10 cellular contexts compared by ENCODE assay signal in genomic region chr22:42646569-42647525, GRCh38. TPM values are rescaled to one million over a fixed set of nuclear protein-coding genes. Genes with fewer than 3 reads are reported as not detected.
DNase-seq lines count a peak whose midpoint lies in the region; ATAC-seq and TF ChIP-seq lines count a peak whose summit lies in the region.
"Had no signal": no experiment of that assay in that cellular context is flagged by ENCODE, and none has a peak within 500 bp of the region (broad histone marks: within the 10 kb centered on the region; RNA-seq: fewer than 3 reads in every experiment).

No MANE protein-coding gene starts in this region.

- no peaks in the 10 kb centered on the region for H3K36me3 ChIP-seq in BLaER1 treated with 17β-estradiol and CSF1 and Interleukin-3, amounts not matched to agents 10 nM and 100 nM
- H3K36me3 ChIP-seq in esophagus (ENCODE audit: control insufficient read depth in 2 of 2, insufficient read depth in 2 of 2, low read length in 1 of 2) (no peaks in the 10 kb centered on the region), neural cell (ENCODE audit: insufficient read depth, low read length) (no peaks in the 10 kb centered on the region)
- H3K36me3 ChIP-seq: neutrophil had no signal

- H3K9me2 ChIP-seq in neural cell (ENCODE audit: insufficient read depth, low read length): no peaks in the 10 kb centered on the region

- H4K20me1 ChIP-seq in BLaER1 treated with 17β-estradiol and CSF1 and Interleukin-3, amounts not matched to agents 10 nM and 100 nM: peaks cover 61 to 71% (median 70%) of the 10 kb centered on the region in 11 experiments; a peak in 21 of 22 replicates
- no peaks in the 10 kb centered on the region for H4K20me1 ChIP-seq in neural cell (ENCODE audit: insufficient read depth)

- no peaks in the 10 kb centered on the region for H3F3A ChIP-seq in neural cell (ENCODE audit: insufficient read depth, low read length, poor library complexity, severe bottlenecking)

- DNase-seq in NCI-H69 (lab: John Stamatoyannopoulos, UW): peak; percentile 58
- no peak for DNase-seq in T1000 (lab: John Stamatoyannopoulos, UW)
- no peak for DNase-seq in HCEC 1CT
- DNase-seq: activated CD4-positive, alpha-beta T cell treated with anti-CD3 and anti-CD28 coated beads, Interleukin-2, amount 50 U/mL, for 48 hours had no signal

- H2AFZ ChIP-seq in neural cell (ENCODE audit: low read depth, low read length): no peak overlapping the region

- H3K27me3 ChIP-seq in BLaER1 treated with 17β-estradiol and CSF1 and Interleukin-3, amounts not matched to agents 10 nM and 100 nM: no peaks in the 10 kb centered on the region
- no peaks in the 10 kb centered on the region for H3K27me3 ChIP-seq in esophagus (ENCODE audit: control insufficient read depth in 1 of 2, insufficient read depth in 2 of 2, low read length in 2 of 2)
- H3K27me3 ChIP-seq in neural cell (ENCODE audit: insufficient read depth, low read depth, low read length): no peaks in the 10 kb centered on the region
- H3K27me3 ChIP-seq: neutrophil had no signal

- H3K4me1 ChIP-seq in BLaER1 treated with 17β-estradiol and CSF1 and Interleukin-3, amounts not matched to agents 10 nM and 100 nM: peaks cover 66 to 74% (median 70%) of the 10 kb centered on the region in 10 experiments
- peaks cover 18 to 45% of the 10 kb centered on the region in 2 donors for H3K4me1 ChIP-seq in esophagus (ENCODE audit: control insufficient read depth in 2 of 2, insufficient read depth in 2 of 2, low read length in 1 of 2)

- H3K27ac ChIP-seq in BLaER1 treated with 17β-estradiol and CSF1 and Interleukin-3, amounts not matched to agents 10 nM and 100 nM: peak overlapping the region in 10 of 11 experiments; percentile 4 to 66 (median 41); a peak in 12 of 22 replicates
- H3K27ac ChIP-seq in esophagus (ENCODE audit: low read depth in 2 of 2, low read length in 1 of 2) (peak overlapping the region; percentile 86 to 88), neural cell (ENCODE audit: low read length) (no peak overlapping the region)
- H3K27ac ChIP-seq: neutrophil had no signal

- TF ChIP-seq CTCF in neural cell (IDR thresholded peaks at IDR 0.05; ENCODE audit: poor library complexity, severe bottlenecking): no peak

- no peak for TF ChIP-seq RAD21 in neural cell (conservative IDR thresholded peaks at IDR 0.05)

- ATAC-seq in GM19035 (IDR thresholded peaks at IDR 0.05; ENCODE audit: unreplicated experiment): no peak
- no peak for ATAC-seq in HG03521 (IDR thresholded peaks at IDR 0.05; ENCODE audit: unreplicated experiment)

- peaks cover 26% of the 10 kb centered on the region for H3K79me2 ChIP-seq in neural cell (replicated peaks; ENCODE audit: insufficient read depth, low read length)

- peak overlapping the region; percentile 17 to 50 (median 34); a peak in 12 of 20 replicates for H3K4me3 ChIP-seq in BLaER1 treated with 17β-estradiol and CSF1 and Interleukin-3, amounts not matched to agents 10 nM and 100 nM
- peak overlapping the region; percentile 17 to 22 for H3K4me3 ChIP-seq in esophagus (ENCODE audit: low read depth in 1 of 2, low read length in 2 of 2)
- H3K4me3 ChIP-seq in neural cell (ENCODE audit: low read length): peak overlapping the region; percentile 15

- 25 to 33% methylated on average over 16 of the region's 16 CpGs for WGBS in esophagus, 2 donors

- no peaks in the 10 kb centered on the region for H3K9me3 ChIP-seq in BLaER1 treated with 17β-estradiol and CSF1 and Interleukin-3, amounts not matched to agents 10 nM and 100 nM (replicated peaks in 1 of 11)
- no peaks in the 10 kb centered on the region for H3K9me3 ChIP-seq in esophagus (ENCODE audit: control insufficient read depth in 2 of 2, insufficient read depth in 1 of 2, low read depth in 1 of 2, low read length in 1 of 2)
- no peaks in the 10 kb centered on the region for H3K9me3 ChIP-seq in neural cell (ENCODE audit: low read length)
- H3K9me3 ChIP-seq: neutrophil had no signal

- H3K9ac ChIP-seq in BLaER1 treated with 17β-estradiol and CSF1 and Interleukin-3, amounts not matched to agents 10 nM and 100 nM: peak overlapping the region; percentile 38 to 93 (median 70); a peak in 21 of 22 replicates
- H3K9ac ChIP-seq in neural cell (ENCODE audit: low read length): no peak overlapping the region

- peak overlapping the region; percentile 86 to 99 (median 96) for H3K4me2 ChIP-seq in BLaER1 treated with 17β-estradiol and CSF1 and Interleukin-3, amounts not matched to agents 10 nM and 100 nM
- H3K4me2 ChIP-seq in neural cell (ENCODE audit: low read length): no peak overlapping the region

- TF ChIP-seq EP300 in neural cell (conservative IDR thresholded peaks at IDR 0.05; ENCODE audit: poor library complexity, severe bottlenecking): no peak

TF ChIP-seq in neural cell, 6 proteins besides CTCF, POLR2A, EP300 and RAD21:
- TF ChIP-seq EZH2 (IDR thresholded peaks at IDR 0.05; ENCODE audit: borderline replicate concordance, insufficient read depth, low read length, poor library complexity, severe bottlenecking): no peak
- no peak for TF ChIP-seq SMC3 (conservative IDR thresholded peaks at IDR 0.05; ENCODE audit: poor library complexity)
- no peak for TF ChIP-seq POLR2AphosphoS5 (IDR thresholded peaks at IDR 0.05)
- no peak for TF ChIP-seq TAF1 (IDR thresholded peaks at IDR 0.05; ENCODE audit: low read depth)
- no peak for TF ChIP-seq REST (IDR thresholded peaks at IDR 0.05; ENCODE audit: borderline replicate concordance)
- TF ChIP-seq MXI1 (conservative IDR thresholded peaks at IDR 0.05; ENCODE audit: poor library complexity, severe bottlenecking): no peak

RNA-seq across cellular contexts. Expression of gene CYB5R3, which starts 2.3 kb away (rescaled TPM):
- polyA plus RNA-seq in esophagus: 100 to 1,000 TPM in 1 of 2 donors, 10 to 100 TPM in 1; 52.7 to 112 TPM
- 17.2 and 20.2 TPM in 2 replicates for polyA plus RNA-seq in neural cell
- polyA minus RNA-seq in neural cell: 23.4 and 24.1 TPM in 2 replicates

RNA-seq across cellular contexts. Expression of gene ATP5MGL, which starts 6.4 kb away (rescaled TPM):
- polyA plus RNA-seq in esophagus: under 1 TPM in 1 of 2 donors, not detected in 1; 0.31 TPM
- not detected in 2 replicates for polyA plus RNA-seq in neural cell
- polyA minus RNA-seq in neural cell: not detected in 2 replicates

RNA-seq across cellular contexts. Expression of gene POLDIP3, which starts 32.2 kb away (rescaled TPM):
- polyA plus RNA-seq in esophagus (10 to 100 TPM; 20.0 to 28.7 TPM), neural cell (56.9 and 63.1 TPM in 2 replicates)
- polyA minus RNA-seq in neural cell: 50.6 and 52.3 TPM in 2 replicates
